In the genomic region with DNA sequence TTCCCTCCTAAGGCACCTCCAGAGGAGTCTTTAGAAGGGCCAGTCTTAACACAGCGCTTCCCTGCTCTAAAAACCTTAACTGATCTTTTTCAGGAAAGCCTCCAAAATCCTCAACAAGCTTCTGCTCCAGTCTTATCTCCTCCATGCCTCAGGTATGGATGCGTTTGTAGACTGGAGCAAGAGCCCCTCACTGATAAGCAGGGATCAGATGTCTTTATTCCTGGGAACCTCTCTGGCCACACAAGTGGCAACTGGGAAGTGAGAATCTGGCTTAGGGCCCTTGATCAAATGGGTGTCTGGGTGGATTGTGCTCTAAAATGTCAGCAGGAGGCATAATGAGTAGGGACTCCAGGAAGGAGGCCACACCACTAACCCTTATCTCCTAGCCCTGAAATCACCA, we compare ENCODE assay signal across 8 cellular contexts. TPM values are rescaled to one million over a fixed set of nuclear protein-coding genes. Genes with fewer than 3 reads are reported as not detected.
A peak's percentile ranks its signal among the peaks of the same experiment; 100 is the strongest.
DNase-seq lines count a peak whose midpoint lies in the region; ATAC-seq and TF ChIP-seq lines count a peak whose summit lies in the region.

No MANE protein-coding gene starts in this region.

- CTCF ChIA-PET in CD4-positive, alpha-beta T cell (lab: Charles Lee): no interaction called here

- no peaks in the 10 kb centered on the region for H3K36me3 Mint-ChIP-seq in CD4-positive, alpha-beta T cell (ENCODE audit: low read depth)
- H3K36me3 Mint-ChIP-seq in activated naive CD8-positive, alpha-beta T cell treated with anti-CD3 and anti-CD28 coated beads, Interleukin-2, amount 10 ng/mL, durations not matched to agents 7 days and 5 days: peaks cover 1% of the 10 kb centered on the region

- no peaks in the 10 kb centered on the region for H3K9me3 Mint-ChIP-seq in CD4-positive, alpha-beta T cell
- no peaks in the 10 kb centered on the region for H3K9me3 Mint-ChIP-seq in activated naive CD8-positive, alpha-beta T cell treated with anti-CD3 and anti-CD28 coated beads, Interleukin-2, amount 10 ng/mL, durations not matched to agents 7 days and 5 days

- peaks cover 11% of the 10 kb centered on the region for H3K4me1 Mint-ChIP-seq in CD4-positive, alpha-beta T cell (ENCODE audit: low read depth)
- H3K4me1 Mint-ChIP-seq in activated naive CD8-positive, alpha-beta T cell treated with anti-CD3 and anti-CD28 coated beads, Interleukin-2, amount 10 ng/mL, durations not matched to agents 7 days and 5 days: peaks cover 8% of the 10 kb centered on the region

- no peak for TF ChIP-seq CTCF in CD4-positive, alpha-beta T cell (IDR thresholded peaks at IDR 0.05)

- H3K4me3 ChIP-seq in mucosa of stomach (ENCODE audit: low read length): no peak overlapping the region

- H3K9me3 ChIP-seq in CD4-positive, alpha-beta T cell (ENCODE audit: control insufficient read depth, low read length): no peaks in the 10 kb centered on the region
- H3K9me3 ChIP-seq in mucosa of stomach (ENCODE audit: control insufficient read depth, low read length): no peaks in the 10 kb centered on the region

- H3K9ac ChIP-seq in mucosa of stomach (ENCODE audit: low read length): peak overlapping the region; percentile 63

- intact Hi-C loops in CD4-positive, alpha-beta T cell (cut with DNase I, micrococcal nuclease): no loop called here

- H3K4me3 Mint-ChIP-seq in CD4-positive, alpha-beta T cell: peak overlapping the region; percentile 86
- peak overlapping the region; percentile 78 for H3K4me3 Mint-ChIP-seq in activated naive CD8-positive, alpha-beta T cell treated with anti-CD3 and anti-CD28 coated beads, Interleukin-2, amount 10 ng/mL, durations not matched to agents 7 days and 5 days

- H3K27ac ChIP-seq in CD4-positive, alpha-beta T cell (ENCODE audit: low read depth, low read length): no peak overlapping the region

- peaks cover 75% of the 10 kb centered on the region for H3K27me3 Mint-ChIP-seq in CD4-positive, alpha-beta T cell
- peaks cover 69% of the 10 kb centered on the region for H3K27me3 Mint-ChIP-seq in activated naive CD8-positive, alpha-beta T cell treated with anti-CD3 and anti-CD28 coated beads, Interleukin-2, amount 10 ng/mL, durations not matched to agents 7 days and 5 days

- peaks cover 53% of the 10 kb centered on the region for H3K27me3 ChIP-seq in CD4-positive, alpha-beta T cell (ENCODE audit: control insufficient read depth, insufficient read depth, low read length)
- no peaks in the 10 kb centered on the region for H3K27me3 ChIP-seq in mucosa of stomach (ENCODE audit: control insufficient read depth, insufficient read depth, low read length)

- POLR2A ChIA-PET in CD4-positive, alpha-beta T cell (lab: Charles Lee): no interaction called here
- POLR2A ChIA-PET in activated naive CD8-positive, alpha-beta T cell treated with anti-CD3 and anti-CD28 coated beads, Interleukin-2, amount 10 ng/mL, durations not matched to agents 7 days and 5 days (lab: Charles Lee): no interaction called here

- DNase-seq in CD4-positive, alpha-beta T cell: no peak
- DNase-seq in HT-29 (ENCODE audit: low spot score) (peak; percentile 6), activated gamma-delta T cell treated with Interleukin-2 at 50 U/mL for 16 hours (no peak), middle frontal gyrus (ENCODE audit: extremely low spot score, low spot score) (no peak)
- no peak for DNase-seq in activated naive CD8-positive, alpha-beta T cell treated with anti-CD3 and anti-CD28 coated beads, Interleukin-2, amount 10 ng/mL, durations not matched to agents 7 days and 5 days
- DNase-seq in activated CD4-positive, CD25-positive, alpha-beta regulatory T cell (lab: John Stamatoyannopoulos, UW): no peak
- no peak for DNase-seq in effector CD8-positive, alpha-beta T cell (lab: John Stamatoyannopoulos, UW)

- ATAC-seq in CD4-positive, alpha-beta T cell (ENCODE audit: poor library complexity): no peak
- no peak for ATAC-seq in activated naive CD8-positive, alpha-beta T cell treated with anti-CD3 and anti-CD28 coated beads, Interleukin-2, amount 10 ng/mL, durations not matched to agents 7 days and 5 days (ENCODE audit: low read depth)

- no peak overlapping the region for H3K27ac Mint-ChIP-seq in CD4-positive, alpha-beta T cell
- no peak overlapping the region for H3K27ac Mint-ChIP-seq in activated naive CD8-positive, alpha-beta T cell treated with anti-CD3 and anti-CD28 coated beads, Interleukin-2, amount 10 ng/mL, durations not matched to agents 7 days and 5 days

- H3K36me3 ChIP-seq in mucosa of stomach (ENCODE audit: control insufficient read depth, insufficient read depth, low read length): no peaks in the 10 kb centered on the region

- peaks cover 15% of the 10 kb centered on the region for H3K4me1 ChIP-seq in mucosa of stomach (ENCODE audit: control insufficient read depth, insufficient read depth, low read length)

RNA-seq across cellular contexts. Expression of a gene that starts 1.4 kb away (rescaled TPM):
- not detected for total RNA-seq in CD4-positive, alpha-beta T cell
- total RNA-seq in HT-29 (2014; rRNA removed; shearing (Covaris generic)): 0.84 and 1.0 TPM in 2 replicates
- total RNA-seq in activated naive CD8-positive, alpha-beta T cell treated with anti-CD3 and anti-CD28 coated beads, Interleukin-2, amount 10 ng/mL, durations not matched to agents 7 days and 5 days: under 1 TPM in 1 of 2 experiments, not detected in 1; 0.06 TPM
